In genomic region chr6:64589961-64590360, GRCh38 we compare ENCODE assay signal across 16 cellular contexts.
A peak's percentile ranks its signal among the peaks of the same experiment; 100 is the strongest.
DNase-seq lines count a peak whose midpoint lies in the region; TF ChIP-seq lines count a peak whose summit lies in the region.
"Had no signal": no experiment of that assay in that cellular context is flagged by ENCODE, and none has a peak within 500 bp of the region (broad histone marks: within the 10 kb centered on the region; RNA-seq: fewer than 3 reads in every experiment).

No MANE protein-coding gene starts in this region.

- no peak overlapping the region for H3K27ac Mint-ChIP-seq in neural progenitor cell
- no peak overlapping the region for H3K27ac Mint-ChIP-seq in CD4-positive, alpha-beta memory T cell
- H3K27ac Mint-ChIP-seq: CD14-positive monocyte; CD8-positive, alpha-beta T cell; HFFc6 had no signal

- H3K27me3 ChIP-seq in neural progenitor cell = no peaks in the 10 kb centered on the region
- H3K27me3 ChIP-seq in CD4-positive, alpha-beta memory T cell (ENCODE audit: insufficient read depth, low read length) = no peaks in the 10 kb centered on the region
- H3K27me3 ChIP-seq: BLaER1 had no signal

- intact Hi-C loops in CD4-positive, alpha-beta memory T cell (cut with micrococcal nuclease) = no loop called here

- H3K27me3 Mint-ChIP-seq in neural progenitor cell (ENCODE audit: insufficient read depth, low read depth) = no peaks in the 10 kb centered on the region
- no peaks in the 10 kb centered on the region for H3K27me3 Mint-ChIP-seq in CD4-positive, alpha-beta memory T cell

- POLR2A ChIA-PET in CD4-positive, alpha-beta memory T cell (lab: Charles Lee; ENCODE audit: partially characterized antibody) = no interaction called here

- no peaks in the 10 kb centered on the region for H3K36me3 Mint-ChIP-seq in neural progenitor cell
- H3K36me3 Mint-ChIP-seq in CD4-positive, alpha-beta memory T cell = no peaks in the 10 kb centered on the region
- H3K36me3 Mint-ChIP-seq: CD14-positive monocyte; CD8-positive, alpha-beta T cell had no signal

- H3F3A ChIP-seq in neural progenitor cell (ENCODE audit: low read depth) = no peaks in the 10 kb centered on the region

- peaks cover 3% of the 10 kb centered on the region for H3K4me1 ChIP-seq in neural progenitor cell
- no peaks in the 10 kb centered on the region for H3K4me1 ChIP-seq in CD4-positive, alpha-beta memory T cell (ENCODE audit: insufficient read depth, low read length)
- H3K4me1 ChIP-seq: BLaER1 had no signal

- no peak overlapping the region for H3K27ac ChIP-seq in neural progenitor cell
- H3K27ac ChIP-seq in CD4-positive, alpha-beta memory T cell (ENCODE audit: low read depth, low read length) = no peak overlapping the region
- H3K27ac ChIP-seq: BLaER1 had no signal

- TF ChIP-seq CTCF in neural progenitor cell (IDR thresholded peaks at IDR 0.05) = no peak

- no peaks in the 10 kb centered on the region for H3K36me3 ChIP-seq in neural progenitor cell
- H3K36me3 ChIP-seq in CD4-positive, alpha-beta memory T cell (ENCODE audit: insufficient read depth, low read length) = no peaks in the 10 kb centered on the region
- H3K36me3 ChIP-seq: BLaER1 had no signal

- H3K9me3 ChIP-seq in neural progenitor cell (ENCODE audit: low read depth) = no peaks in the 10 kb centered on the region
- H3K9me3 ChIP-seq in CD4-positive, alpha-beta memory T cell (ENCODE audit: control insufficient read depth in 1 of 2, low read length in 2 of 2) = no peaks in the 10 kb centered on the region
- H3K9me3 ChIP-seq: BLaER1 had no signal

- H3K9me3 Mint-ChIP-seq in neural progenitor cell = no peaks in the 10 kb centered on the region
- peaks cover 0 to 14% (median 3%) of the 10 kb centered on the region in 8 donors for H3K9me3 Mint-ChIP-seq in CD4-positive, alpha-beta memory T cell

- H4K20me1 ChIP-seq in neural progenitor cell (ENCODE audit: low read depth) = no peaks in the 10 kb centered on the region
- H4K20me1 ChIP-seq: BLaER1 had no signal

- H3K4me1 Mint-ChIP-seq in neural progenitor cell = peaks cover 4% of the 10 kb centered on the region
- H3K4me1 Mint-ChIP-seq in CD4-positive, alpha-beta memory T cell = no peaks in the 10 kb centered on the region
- H3K4me1 Mint-ChIP-seq: CD14-positive monocyte had no signal

- no peak overlapping the region for H3K4me3 Mint-ChIP-seq in neural progenitor cell
- no peak overlapping the region for H3K4me3 Mint-ChIP-seq in CD4-positive, alpha-beta memory T cell
- H3K4me3 Mint-ChIP-seq: CD14-positive monocyte; CD8-positive, alpha-beta T cell; HFFc6 had no signal

- no peak overlapping the region for H3K4me2 ChIP-seq in neural progenitor cell
- H3K4me2 ChIP-seq: BLaER1 had no signal

- H3K4me3 ChIP-seq in neural progenitor cell = no peak overlapping the region
- H3K4me3 ChIP-seq in CD4-positive, alpha-beta memory T cell (ENCODE audit: low read length in 2 of 2) = no peak overlapping the region
- H3K4me3 ChIP-seq: BLaER1 had no signal

- CTCF ChIA-PET in CD4-positive, alpha-beta memory T cell (lab: Charles Lee; ENCODE audit: partially characterized antibody) = no interaction called here

- DNase-seq in NCI-H748 (lab: John Stamatoyannopoulos, UW; ENCODE audit: unreplicated experiment) (peak; percentile 12), NCI-H748 treated with DMSO at 0.1 percent for 48 hours (lab: John Stamatoyannopoulos, UW) (no peak), NCI-H69 (lab: John Stamatoyannopoulos, UW) (peak; percentile 63), neural progenitor cell (ENCODE audit: low spot score) (peak; percentile 3), hepatic stellate cell (ENCODE audit: low spot score) (no peak), GF-D8 (lab: John Stamatoyannopoulos, UW) (no peak)
- DNase-seq in CD4-positive, alpha-beta memory T cell = no peak
- DNase-seq: 8988T; CD8-positive, alpha-beta T cell; COR-L47; GOT3; H7; HFFc6; IMR-90 had no signal

- H2AFZ ChIP-seq in neural progenitor cell (replicated peaks) = no peak overlapping the region

- H3K79me2 ChIP-seq in neural progenitor cell (ENCODE audit: low read depth) = no peaks in the 10 kb centered on the region

- no peak overlapping the region for H3K9ac ChIP-seq in neural progenitor cell
- H3K9ac ChIP-seq: BLaER1 had no signal

Comparison
In these comparisons a context has a peak if more than half of its experiments do, and no peak if none do; other contexts are left out.
1. DNase-seq: peak in NCI-H748 (single experiment), NCI-H69 (single experiment) and neural progenitor cell (single experiment); none in NCI-H748 treated with DMSO at 0.1 percent for 48 hours (single experiment), hepatic stellate cell (single experiment), GF-D8 (single experiment) and CD4-positive, alpha-beta memory T cell (0 of 5).